7 cellular contexts compared by ENCODE assay signal in the genomic region with DNA sequence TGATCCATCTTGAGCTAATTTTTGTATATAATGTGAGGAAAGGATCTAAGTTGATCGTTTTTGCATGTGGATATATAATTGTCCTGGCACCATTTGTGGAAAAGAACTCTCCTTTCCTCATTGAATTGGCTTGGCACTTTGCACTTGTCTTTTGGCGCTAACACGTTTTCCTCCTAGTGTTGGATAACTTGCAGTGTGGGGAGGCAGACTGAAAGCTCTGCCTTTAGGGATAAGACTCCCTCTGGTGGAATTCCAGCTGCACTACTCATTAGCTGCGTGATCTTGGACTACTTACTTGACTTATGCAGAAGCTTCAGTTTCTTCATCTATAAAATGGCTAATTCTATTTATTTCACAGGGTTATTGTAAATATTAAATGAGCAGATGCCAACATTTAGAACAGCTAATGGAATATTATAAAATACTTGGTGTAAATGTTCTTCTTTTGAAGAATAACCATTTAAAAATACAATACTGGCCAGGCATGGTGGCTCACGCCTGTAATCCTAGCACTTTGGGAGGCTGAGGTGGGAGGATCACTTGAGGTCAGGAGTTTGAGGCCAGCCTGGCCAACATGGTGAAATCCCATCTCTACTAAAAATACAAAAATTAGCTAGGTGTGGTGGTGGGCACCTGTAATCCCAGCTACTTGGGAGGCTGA. TPM values are rescaled to one million over a fixed set of nuclear protein-coding genes. Genes with fewer than 3 reads are reported as not detected.
DNase-seq lines count a peak whose midpoint lies in the region; ATAC-seq lines count a peak whose summit lies in the region.
"Not testable (repeated sequence)": the region's sequence is repeated elsewhere in the genome, so short reads cannot be mapped to it uniquely, and the experiment has no call there.

No MANE protein-coding gene starts in this region.

- peak; percentile 89 for DNase-seq in ELR (ENCODE audit: low read depth)
- DNase-seq in HuH-7.5 (ENCODE audit: low spot score), result peak; percentile 60
- peak; percentile 80 for DNase-seq in NCI-H510A treated with DMSO at 0.1 percent for 48 hours (lab: John Stamatoyannopoulos, UW)
- peak; percentile 10 for DNase-seq in T1000 (lab: John Stamatoyannopoulos, UW)
- DNase-seq in T47D (ENCODE audit: low read depth in 1 of 2, low spot score in 1 of 2), result peak; percentile 38 to 86
- peak; percentile 40 for DNase-seq in left cardiac atrium
- DNase-seq in non-pigmented ciliary epithelial cell (ENCODE audit: low read depth), result peak; percentile 52

- intact Hi-C loops in left cardiac atrium (cut with DNase I), result not testable (repeated sequence)

- peak; percentile 88 to 93 for ATAC-seq in left cardiac atrium

- in situ Hi-C loops in T47D (cut with HindIII; ENCODE audit: low pct_unique_long_range_greater_than_20kb, low sequenced_read_pairs), result not testable (repeated sequence)

RNA-seq across cellular contexts. Expression of a gene that starts 15.6 kb away (rescaled TPM):
- total RNA-seq in left cardiac atrium, result 10 to 100 TPM in 1 of 2 donors, 1 to 10 TPM in 1; 5.6 to 10.0 TPM

RNA-seq across cellular contexts. Expression of a gene that starts 15.7 kb away (rescaled TPM):
- total RNA-seq in left cardiac atrium, result 10 to 100 TPM; 13.6 to 15.0 TPM

RNA-seq across cellular contexts. Expression of a gene that starts 23.1 kb away (rescaled TPM):
- 10 to 100 TPM in 1 of 2 donors, 1 to 10 TPM in 1; 8.0 to 12.3 TPM for total RNA-seq in left cardiac atrium

RNA-seq across cellular contexts. Expression of a gene that starts 28.0 kb away (rescaled TPM):
- total RNA-seq in left cardiac atrium, result 10 to 100 TPM; 33.3 to 35.3 TPM

RNA-seq across cellular contexts. Expression of a gene that starts 28.1 kb away (rescaled TPM):
- total RNA-seq in left cardiac atrium, result 10 to 100 TPM; 12.6 to 17.8 TPM

Comparison
In these comparisons a context has a peak if more than half of its experiments do, and no peak if none do; other contexts are left out.
1. Peak in every context shown above with its lines: DNase-seq and ATAC-seq.
2. DNase-seq: peak in every context shown above with its lines; median percentile 89 in ELR; 80 in NCI-H510A treated with DMSO at 0.1 percent for 48 hours; 62 in T47D; 60 in HuH-7.5; 52 in non-pigmented ciliary epithelial cell; 40 in left cardiac atrium; 10 in T1000.